In genomic region chr15:100115711-100116090, GRCh38 we compare ENCODE assay signal across 16 cellular contexts.
A peak's percentile ranks its signal among the peaks of the same experiment; 100 is the strongest.
DNase-seq lines count a peak whose midpoint lies in the region; ATAC-seq, FAIRE-seq and TF ChIP-seq lines count a peak whose summit lies in the region.
"Had no signal": no experiment of that assay in that cellular context is flagged by ENCODE, and none has a peak within 500 bp of the region (broad histone marks: within the 10 kb centered on the region; RNA-seq: fewer than 3 reads in every experiment).

No MANE protein-coding gene starts in this region.

- H3K27me3 ChIP-seq in bronchial epithelial cell (ENCODE audit: control insufficient read depth, insufficient read depth, low read length) (no peaks in the 10 kb centered on the region), GM23338 (ENCODE audit: insufficient read depth) (no peaks in the 10 kb centered on the region)
- H3K27me3 ChIP-seq: transverse colon had no signal

- H3K36me3 Mint-ChIP-seq in GM23338 (ENCODE audit: low read depth): peaks cover under 1% of the 10 kb centered on the region; the same call in 1 of the 3 replicates

- 0 out of 2 replicates have a peak, but pooled peaks cover 7% of the 10 kb centered on the region for H3K4me1 ChIP-seq in GM23338 (ENCODE audit: insufficient read depth)
- H3K4me1 ChIP-seq: parathyroid adenoma had no signal

- H3K79me2 ChIP-seq in GM23338 (replicated peaks; ENCODE audit: insufficient read depth): no peaks in the 10 kb centered on the region
- H3K79me2 ChIP-seq: parathyroid adenoma had no signal

- ATAC-seq in left cardiac atrium (peak in 1 of 2 donors; percentile 44), Right ventricle myocardium superior (ENCODE audit: poor library complexity) (no peak), HG03045 (IDR thresholded peaks at IDR 0.05; ENCODE audit: unreplicated experiment) (no peak), GM23338 (no peak), left colon (no peak)

- no peak overlapping the region for H3K27ac ChIP-seq in GM23338 (ENCODE audit: low read depth)
- H3K27ac ChIP-seq: parathyroid adenoma had no signal

- H3K4me3 Mint-ChIP-seq in GM23338: no peak overlapping the region
- H3K4me3 Mint-ChIP-seq: central memory CD8-positive, alpha-beta T cell had no signal

- no peaks in the 10 kb centered on the region for H3K9me2 ChIP-seq in GM23338 (ENCODE audit: insufficient read depth)

- peaks cover 10% of the 10 kb centered on the region for H3K4me1 Mint-ChIP-seq in GM23338

- intact Hi-C loops in left cardiac atrium (cut with DNase I) (loop anchor here in 1 of 2 donors (10.0 kb wide), 1 partner anchor 219 kb away; no protein-coding TSS in a partner anchor), Right ventricle myocardium superior (cut with DNase I) (loop anchor here (10.0 kb wide), 1 partner anchor 219 kb away; no protein-coding TSS in a partner anchor), left colon (cut with DNase I, micrococcal nuclease) (no loop called here)

- H3K4me3 ChIP-seq in bronchial epithelial cell (ENCODE audit: low read depth, low read length) (no peak overlapping the region), GM23338 (no peak overlapping the region)
- H3K4me3 ChIP-seq: transverse colon had no signal

- peaks cover 12% of the 10 kb centered on the region for H3K9me3 Mint-ChIP-seq in GM23338

- no peaks in the 10 kb centered on the region for H4K20me1 ChIP-seq in GM23338 (replicated peaks; ENCODE audit: insufficient read depth)

- no peaks in the 10 kb centered on the region for H3F3A ChIP-seq in GM23338 (replicated peaks; ENCODE audit: low read depth)

- H3K27me3 Mint-ChIP-seq in GM23338 (ENCODE audit: insufficient read depth, low read depth, poor library complexity): peaks cover 3% of the 10 kb centered on the region
- H3K27me3 Mint-ChIP-seq: central memory CD8-positive, alpha-beta T cell had no signal

- H3K4me2 ChIP-seq in GM23338: no peak overlapping the region

- DNase-seq in left cardiac atrium (peak; percentile 44), Right ventricle myocardium superior (no peak), bronchial epithelial cell (ENCODE audit: low read depth) (peak; percentile 79), hepatic stellate cell (ENCODE audit: low spot score) (peak; percentile 42), HUDEP-2 (lab: John Stamatoyannopoulos, UW; ENCODE audit: unreplicated experiment in 76 of 76) (no peak), GM23338 (ENCODE audit: low spot score) (no peak), left colon (no peak)
- DNase-seq: activated CD8-positive, alpha-beta memory T cell treated with anti-CD3 and anti-CD28 coated beads for 24 hours; activated gamma-delta T cell; NCI-H1105 treated with DMSO at 0.1 percent for 48 hours; NCI-H524 treated with DMSO at 0.1 percent for 48 hours; SHP77 treated with DMSO at 0.1 percent for 48 hours; transverse colon had no signal

- H3K36me3 ChIP-seq in bronchial epithelial cell (ENCODE audit: control insufficient read depth, insufficient read depth, low read length): no peaks in the 10 kb centered on the region
- H3K36me3 ChIP-seq in GM23338 (ENCODE audit: insufficient read depth): no peaks in the 10 kb centered on the region
- H3K36me3 ChIP-seq: transverse colon had no signal

- no peak overlapping the region for H3K27ac Mint-ChIP-seq in GM23338

- TF ChIP-seq CTCF in bronchial epithelial cell (IDR thresholded peaks at IDR 0.05; ENCODE audit: insufficient read depth, low read length, severe bottlenecking) (no peak), GM23338 (conservative IDR thresholded peaks at IDR 0.05; ENCODE audit: low read depth in 2 of 2) (no peak)

- H2AFZ ChIP-seq in GM23338: no peak overlapping the region
- H2AFZ ChIP-seq: parathyroid adenoma had no signal

- no peak for FAIRE-seq in bronchial epithelial cell (lab: Jason Lieb, UNC)

TF ChIP-seq in GM23338, 12 proteins besides CTCF, POLR2A, EP300 and RAD21 (continues in another document):
- TF ChIP-seq ZNF462 (CRISPR knock-in tag; IDR thresholded peaks at IDR 0.05): no peak
- TF ChIP-seq EZH2phosphoT487 (IDR thresholded peaks at IDR 0.05; ENCODE audit: unreplicated experiment): no peak
- no peak for TF ChIP-seq STAT1 (IDR thresholded peaks at IDR 0.05; ENCODE audit: unreplicated experiment)
- no peak for TF ChIP-seq NANOG (IDR thresholded peaks at IDR 0.05; ENCODE audit: borderline replicate concordance)
- TF ChIP-seq CREB1 (CRISPR knock-in tag; IDR thresholded peaks at IDR 0.05; ENCODE audit: low read depth): no peak
- no peak for TF ChIP-seq EZH2 (IDR thresholded peaks at IDR 0.05; ENCODE audit: low read depth, unreplicated experiment)
- TF ChIP-seq ZNF331 (CRISPR knock-in tag; IDR thresholded peaks at IDR 0.05; ENCODE audit: low read depth): no peak
- TF ChIP-seq JUNB (IDR thresholded peaks at IDR 0.05; ENCODE audit: unreplicated experiment): no peak

Comparison
In these comparisons a context has a peak if more than half of its experiments do, and no peak if none do; other contexts are left out.
1. DNase-seq: peak in left cardiac atrium (single experiment), bronchial epithelial cell (single experiment) and hepatic stellate cell (single experiment); none in Right ventricle myocardium superior (single experiment), HUDEP-2 (0 of 76), GM23338 (single experiment) and left colon (0 of 2).